ENCODE assay signal across 8 cellular contexts in the genomic region with DNA sequence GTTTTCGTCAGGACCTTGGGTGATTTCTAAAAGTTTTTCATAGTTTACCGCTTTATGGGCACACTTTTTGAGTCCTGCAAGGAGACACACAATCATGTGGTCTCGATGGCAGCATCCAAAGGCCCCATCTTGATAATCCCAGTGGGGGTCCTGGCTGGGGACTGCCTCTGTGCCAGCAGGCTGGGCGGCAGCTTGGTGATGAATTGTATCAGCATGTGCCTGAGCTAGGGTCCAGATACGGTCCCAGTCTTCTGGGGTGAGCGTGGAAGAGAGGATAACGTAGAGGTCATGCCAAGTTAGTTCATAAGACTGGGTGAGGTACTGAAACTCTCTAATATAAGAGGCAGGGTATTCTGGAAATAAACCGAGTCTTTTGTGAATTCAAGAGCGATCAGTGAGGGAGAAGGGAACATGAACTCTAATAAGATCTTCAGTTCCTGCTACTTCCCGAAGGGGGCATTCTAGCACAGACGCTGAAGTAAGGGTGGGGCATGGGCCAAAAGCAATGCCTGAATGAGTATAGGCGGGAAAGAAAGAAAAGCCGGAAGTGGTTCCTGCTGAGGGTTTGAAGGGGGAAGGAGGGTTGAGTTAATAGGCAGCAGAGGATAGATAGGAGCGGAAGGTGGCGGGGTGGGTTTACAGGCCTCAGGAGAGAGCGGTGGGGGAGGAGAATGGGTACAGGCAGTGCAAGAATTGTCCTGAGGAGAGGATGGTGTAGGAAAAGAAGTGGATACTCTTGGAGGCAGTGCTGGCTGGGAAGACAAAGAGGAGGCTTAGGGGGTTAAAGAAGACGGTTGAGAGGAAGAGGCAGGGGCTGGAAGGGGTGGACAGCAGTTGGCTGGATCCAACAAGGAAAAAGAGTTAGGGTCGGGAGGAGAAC. TPM values are rescaled to one million over a fixed set of nuclear protein-coding genes. Genes with fewer than 3 reads are reported as not detected.
DNase-seq lines count a peak whose midpoint lies in the region; ATAC-seq and TF ChIP-seq lines count a peak whose summit lies in the region.

No MANE protein-coding gene starts in this region.

- no peaks in the 10 kb centered on the region for H3K9me3 ChIP-seq in DOHH2 (ENCODE audit: control insufficient read depth, insufficient read depth, low read length)

- peak; percentile 60 for ATAC-seq in HG03103 (IDR thresholded peaks at IDR 0.05; ENCODE audit: low read depth, unreplicated experiment)
- ATAC-seq in activated CD4-positive, CD25-positive, alpha-beta regulatory T cell treated with anti-CD3 and anti-CD28 coated beads, Interleukin-2, amount 50 U/mL, for 24 hours, result peak; percentile 95 to 98
- ATAC-seq in GM18870 (IDR thresholded peaks at IDR 0.05; ENCODE audit: unreplicated experiment), result no peak

- no peaks in the 10 kb centered on the region for H3K9me2 ChIP-seq in DOHH2 (replicated peaks; ENCODE audit: control insufficient read depth, low read length)

- peaks cover 16% of the 10 kb centered on the region for H3K4me1 ChIP-seq in DOHH2 (ENCODE audit: control insufficient read depth, low read length)

- peak overlapping the region; percentile 78 for H3K4me2 ChIP-seq in DOHH2 (ENCODE audit: low read length)

- DNase-seq in NCI-H446 (lab: John Stamatoyannopoulos, UW) (peak; percentile 93 to 95), cerebellum (ENCODE audit: low spot score) (peak; percentile 75), kidney tubule cell (ENCODE audit: low spot score) (peak; percentile 91)
- DNase-seq in stimulated activated CD4-positive, alpha-beta T cell treated with anti-CD3 and anti-CD28 coated beads, Interleukin-1b, Interleukin-23, amount 100 ng/mL, for 24 hours (ENCODE audit: low read depth in 4 of 4, low spot score in 1 of 4), result peak; percentile 26 to 60 (median 47)

- peak overlapping the region; percentile 41 for H3K27ac ChIP-seq in DOHH2 (ENCODE audit: low read depth, low read length)

- peak overlapping the region; percentile 63 for H3K4me3 ChIP-seq in DOHH2 (ENCODE audit: low read length)

- TF ChIP-seq CTCF in DOHH2 (IDR thresholded peaks at IDR 0.05; ENCODE audit: low read depth, low read length, poor library complexity, severe bottlenecking), result peak; percentile 78

- no peaks in the 10 kb centered on the region for H3K27me3 ChIP-seq in DOHH2 (ENCODE audit: control insufficient read depth, low read length)

- H3K79me2 ChIP-seq in DOHH2 (ENCODE audit: control insufficient read depth, low read length), result no peaks in the 10 kb centered on the region

- H4K20me1 ChIP-seq in DOHH2 (ENCODE audit: control insufficient read depth, insufficient read depth, low read depth, low read length), result no peaks in the 10 kb centered on the region

- H3F3A ChIP-seq in DOHH2 (ENCODE audit: control insufficient read depth, insufficient read depth), result no peaks in the 10 kb centered on the region

- no peaks in the 10 kb centered on the region for H3K36me3 ChIP-seq in DOHH2 (ENCODE audit: control insufficient read depth, low read length)

RNA-seq across cellular contexts. Expression of gene ERVH48-1, which starts 1.6 kb away (rescaled TPM):
- 0.09 TPM for total RNA-seq in cerebellum

RNA-seq across cellular contexts. Expression of gene NDUFV3, which starts 30.7 kb away (rescaled TPM):
- total RNA-seq in cerebellum, result 25.3 TPM

RNA-seq across cellular contexts. Expression of gene WDR4, which starts 44.5 kb away (rescaled TPM):
- total RNA-seq in cerebellum, result 14.5 TPM

RNA-seq across cellular contexts. Expression of gene PKNOX1, which starts 50.6 kb away (rescaled TPM):
- 21.1 TPM for total RNA-seq in cerebellum
